13 cellular contexts compared by ENCODE assay signal in the genomic region with DNA sequence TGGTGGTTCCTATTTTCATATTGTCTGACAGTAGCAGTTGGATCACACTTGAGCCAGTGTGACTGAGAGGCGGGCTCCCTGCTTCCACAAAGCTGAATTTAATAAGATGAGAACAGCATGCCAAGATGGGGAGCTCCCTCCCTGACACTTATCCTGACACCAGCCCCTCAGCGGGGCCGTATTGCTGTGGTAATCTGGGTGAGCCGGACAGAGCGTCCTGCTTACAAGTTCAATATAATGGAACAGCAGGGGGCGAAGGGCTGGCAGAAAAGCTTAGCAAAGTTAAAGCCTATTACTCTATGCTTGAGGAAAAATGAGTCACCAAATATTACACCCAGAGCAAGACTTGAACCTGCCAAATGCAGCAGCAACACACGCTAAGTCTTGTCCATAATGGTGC.
DNase-seq lines count a peak whose midpoint lies in the region; ATAC-seq, FAIRE-seq and TF ChIP-seq lines count a peak whose summit lies in the region.
"Had no signal": no experiment of that assay in that cellular context is flagged by ENCODE, and none has a peak within 500 bp of the region (broad histone marks: within the 10 kb centered on the region; RNA-seq: fewer than 3 reads in every experiment).

No MANE protein-coding gene starts in this region.

- H3K27me3 Mint-ChIP-seq in mesothelial cell of epicardium (ENCODE audit: low read depth), result peaks cover 2% of the 10 kb centered on the region
- H3K27me3 Mint-ChIP-seq: activated T-cell treated with anti-CD3 and anti-CD28 coated beads, Interleukin-2, amount 50 U/mL, for 24 hours; CD4-positive, alpha-beta T cell; naive thymus-derived CD4-positive, alpha-beta T cell had no signal

- TF ChIP-seq CTCF in bronchial epithelial cell (IDR thresholded peaks at IDR 0.05; ENCODE audit: insufficient read depth, low read length, severe bottlenecking) (no peak), mesothelial cell of epicardium (IDR thresholded peaks at IDR 0.05; ENCODE audit: unreplicated experiment) (no peak)

- no peaks in the 10 kb centered on the region for H3K27me3 ChIP-seq in HUES6 (ENCODE audit: control insufficient read depth, insufficient read depth, low read length)
- no peaks in the 10 kb centered on the region for H3K27me3 ChIP-seq in bronchial epithelial cell (ENCODE audit: control insufficient read depth, insufficient read depth, low read length)

- 0 out of 2 replicates have a peak overlapping the region, but pooled peaks have one; percentile 10 for H3K4me3 ChIP-seq in HUES6 (ENCODE audit: low read depth, low read length)
- no peak overlapping the region for H3K4me3 ChIP-seq in bronchial epithelial cell (ENCODE audit: low read depth, low read length)

- no peak for ATAC-seq in HG02610 (IDR thresholded peaks at IDR 0.05; ENCODE audit: unreplicated experiment)
- ATAC-seq: naive thymus-derived CD4-positive, alpha-beta T cell had no signal

- H3K9ac ChIP-seq in HUES6 (ENCODE audit: low read length), result no peak overlapping the region

- no peaks in the 10 kb centered on the region for H3K36me3 Mint-ChIP-seq in mesothelial cell of epicardium
- H3K36me3 Mint-ChIP-seq: naive thymus-derived CD4-positive, alpha-beta T cell had no signal

- peaks cover 48% of the 10 kb centered on the region for H3K4me1 ChIP-seq in HUES6 (ENCODE audit: control insufficient read depth, insufficient read depth, low read length)

- no peaks in the 10 kb centered on the region for H3K4me1 Mint-ChIP-seq in mesothelial cell of epicardium
- H3K4me1 Mint-ChIP-seq: naive thymus-derived CD4-positive, alpha-beta T cell had no signal

- FAIRE-seq in bronchial epithelial cell (lab: Jason Lieb, UNC), result no peak
- FAIRE-seq: endometrium had no signal

- no peak overlapping the region for H3K4me3 Mint-ChIP-seq in mesothelial cell of epicardium
- H3K4me3 Mint-ChIP-seq: activated T-cell treated with anti-CD3 and anti-CD28 coated beads, Interleukin-2, amount 50 U/mL, for 24 hours; CD4-positive, alpha-beta T cell; naive thymus-derived CD4-positive, alpha-beta T cell had no signal

- H3K27ac Mint-ChIP-seq in mesothelial cell of epicardium, result no peak overlapping the region
- H3K27ac Mint-ChIP-seq: activated T-cell treated with anti-CD3 and anti-CD28 coated beads, Interleukin-2, amount 50 U/mL, for 24 hours; CD4-positive, alpha-beta T cell; naive thymus-derived CD4-positive, alpha-beta T cell had no signal

- H3K9me3 ChIP-seq in HUES6 (ENCODE audit: control insufficient read depth, insufficient read depth, low read depth, low read length), result no peaks in the 10 kb centered on the region

- no peaks in the 10 kb centered on the region for H3K9me3 Mint-ChIP-seq in mesothelial cell of epicardium
- H3K9me3 Mint-ChIP-seq: activated T-cell treated with anti-CD3 and anti-CD28 coated beads, Interleukin-2, amount 50 U/mL, for 24 hours; CD4-positive, alpha-beta T cell had no signal

- H3K36me3 ChIP-seq in HUES6 (ENCODE audit: control insufficient read depth, insufficient read depth, low read length) (no peaks in the 10 kb centered on the region), bronchial epithelial cell (ENCODE audit: control insufficient read depth, insufficient read depth, low read length) (no peaks in the 10 kb centered on the region)

- H3K27ac ChIP-seq in HUES6 (ENCODE audit: low read depth, low read length), result no peak overlapping the region

- peak; percentile 31 for DNase-seq in AG08395 (ENCODE audit: low spot score)
- peak; percentile 40 for DNase-seq in bronchial epithelial cell (ENCODE audit: low read depth)
- DNase-seq in iPS-NIHi7 (ENCODE audit: extremely low spot score), result peak; percentile 51
- DNase-seq in COLO668 (lab: John Stamatoyannopoulos, UW; ENCODE audit: unreplicated experiment), result no peak
- no peak for DNase-seq in activated effector memory CD4-positive, alpha-beta T cell treated with Interleukin-2 at 50 U/mL for 16 hours
- DNase-seq in mesothelial cell of epicardium (ENCODE audit: low spot score in 2 of 2, unreplicated experiment in 2 of 2), result no peak
- DNase-seq: activated T-cell treated with anti-CD3 and anti-CD28 coated beads, Interleukin-2, amount 50 U/mL, for 24 hours; CD4-positive, alpha-beta T cell; naive thymus-derived CD4-positive, alpha-beta T cell; T-helper 1 cell had no signal

Comparison
In these comparisons a context has a peak if more than half of its experiments do, and no peak if none do; other contexts are left out.
1. DNase-seq: peak in AG08395 (single experiment), bronchial epithelial cell (single experiment) and iPS-NIHi7 (single experiment); none in COLO668 (single experiment), activated effector memory CD4-positive, alpha-beta T cell treated with Interleukin-2 at 50 U/mL for 16 hours (single experiment) and mesothelial cell of epicardium (0 of 2).